8 cellular contexts compared by ENCODE assay signal in the genomic region with DNA sequence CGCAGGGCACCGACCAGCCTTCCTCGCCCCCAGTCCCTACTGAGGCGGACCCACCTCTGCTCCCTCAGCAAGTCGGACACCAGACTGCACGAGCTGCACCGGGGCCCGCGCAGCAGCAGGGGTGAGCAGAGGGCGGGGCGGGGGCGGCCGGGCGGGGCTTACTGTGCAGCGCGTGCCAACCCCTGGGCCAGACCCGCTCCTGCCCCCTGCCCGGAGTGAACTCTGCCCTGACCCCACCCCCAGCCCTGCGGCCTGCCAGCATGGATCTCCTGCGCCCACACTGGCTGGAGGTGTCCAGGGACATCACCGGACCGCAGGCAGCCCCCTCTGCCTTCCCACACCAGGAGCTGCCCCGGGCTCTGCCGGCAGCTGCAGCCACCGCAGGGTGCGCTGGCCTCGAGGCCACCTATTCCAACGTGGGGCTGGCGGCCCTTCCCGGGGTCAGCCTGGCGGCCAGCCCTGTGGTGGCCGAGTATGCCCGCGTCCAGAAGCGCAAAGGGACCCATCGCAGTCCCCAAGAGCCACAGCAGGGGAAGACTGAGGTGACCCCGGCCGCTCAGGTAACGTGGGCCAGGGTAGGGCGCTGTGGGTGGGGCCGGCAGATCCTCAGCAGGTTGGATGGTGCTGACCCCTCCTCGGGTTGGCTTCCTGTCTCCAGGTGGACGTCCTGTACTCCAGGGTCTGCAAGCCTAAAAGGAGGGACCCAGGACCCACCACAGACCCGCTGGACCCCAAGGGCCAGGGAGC. TPM values are rescaled to one million over a fixed set of nuclear protein-coding genes. Genes with fewer than 3 reads are reported as not detected.
DNase-seq lines count a peak whose midpoint lies in the region; ATAC-seq and TF ChIP-seq lines count a peak whose summit lies in the region.

No MANE protein-coding gene starts in this region.

- no peak overlapping the region for H2AFZ ChIP-seq in SK-N-SH (ENCODE audit: low read depth)

- CTCF ChIA-PET in SK-N-SH (lab: Yijun Ruan, JAX): interaction anchor here (1.1 to 1.4 kb wide), 3 partner anchors 13 to 33 kb away, joined by 3 to 4 read pairs (median 4); partner anchors contain the start of genes ARFRP1 and ZGPAT

- H4K20me1 ChIP-seq in SK-N-SH (ENCODE audit: insufficient read depth): peaks cover 13% of the 10 kb centered on the region

- intact Hi-C loops in CD14-positive monocyte (cut with micrococcal nuclease): loop anchor here (5.0 kb wide), 2 partner anchors 96 to 166 kb away; partner anchors contain the start of gene HELZ2 (in 1 of the 2)

- no peak overlapping the region for H3K4me2 ChIP-seq in SK-N-SH

- TF ChIP-seq CTCF in CD14-positive monocyte (IDR thresholded peaks at IDR 0.05) (no peak), mesothelial cell of epicardium (IDR thresholded peaks at IDR 0.05; ENCODE audit: unreplicated experiment) (no peak), SK-N-SH (IDR thresholded peaks at IDR 0.05) (no peak)

- DNase-seq in CD14-positive monocyte (ENCODE audit: low spot score): no peak
- DNase-seq in HT-29 (ENCODE audit: low spot score): peak; percentile 54
- DNase-seq in activated naive CD8-positive, alpha-beta T cell treated with anti-CD3 and anti-CD28 coated beads for 36 hours: peak; percentile 35
- no peak for DNase-seq in mesothelial cell of epicardium (ENCODE audit: low spot score in 2 of 2, unreplicated experiment in 2 of 2)
- no peak for DNase-seq in SK-N-SH
- DNase-seq in NCI-H2196 (lab: John Stamatoyannopoulos, UW; ENCODE audit: unreplicated experiment): no peak
- no peak for DNase-seq in NOMO-1 treated with dmso at 0.1 percent for 144 hours (lab: John Stamatoyannopoulos, UW; ENCODE audit: unreplicated experiment)

- 100% methylated on average over 3 of the region's 44 CpGs for WGBS in SK-N-SH (ENCODE audit: low lambda C conversion rate)

- H3F3A ChIP-seq in SK-N-SH (replicated peaks; ENCODE audit: insufficient read depth): peaks cover 9% of the 10 kb centered on the region

- peaks cover 0 to 4% (median 0%) of the 10 kb centered on the region in 7 donors for H3K9me3 Mint-ChIP-seq in CD14-positive monocyte
- H3K9me3 Mint-ChIP-seq in activated naive CD8-positive, alpha-beta T cell treated with anti-CD3 and anti-CD28 coated beads for 36 hours: no peaks in the 10 kb centered on the region
- H3K9me3 Mint-ChIP-seq in mesothelial cell of epicardium: no peaks in the 10 kb centered on the region

- H3K9me3 ChIP-seq in SK-N-SH: no peaks in the 10 kb centered on the region

- no peak for TF ChIP-seq RAD21 in SK-N-SH (IDR thresholded peaks at IDR 0.05; ENCODE audit: low read length)

- peaks cover 18% of the 10 kb centered on the region for H3K79me2 ChIP-seq in SK-N-SH (ENCODE audit: insufficient read depth)

- H3K4me3 Mint-ChIP-seq in CD14-positive monocyte (peak overlapping the region; percentile 35 to 37), mesothelial cell of epicardium (peak overlapping the region; percentile 37)
- peak overlapping the region; percentile 25 for H3K4me3 Mint-ChIP-seq in activated naive CD8-positive, alpha-beta T cell treated with anti-CD3 and anti-CD28 coated beads for 36 hours

- no peak overlapping the region for H3K9ac ChIP-seq in SK-N-SH

- no peak overlapping the region for H3K27ac ChIP-seq in SK-N-SH (ENCODE audit: low read depth in 2 of 2, low read length in 1 of 2)

- H3K4me1 ChIP-seq in SK-N-SH (ENCODE audit: control insufficient read depth in 1 of 2, insufficient read depth in 2 of 2, low read depth in 1 of 2, low read length in 1 of 2): peaks cover 0 to 14% of the 10 kb centered on the region in 2 experiments; a peak in 1 of 4 replicates

- H3K4me3 ChIP-seq in SK-N-SH (ENCODE audit: low read depth in 2 of 2, low read length in 1 of 2): no peak overlapping the region

- POLR2A ChIA-PET in SK-N-SH (lab: Yijun Ruan, JAX): interaction anchor here (1.1 to 1.2 kb wide), 2 partner anchors 15 to 30 kb away, joined by 3 to 4 read pairs; partner anchors contain the start of genes ARFRP1 and ZGPAT

- H3K36me3 Mint-ChIP-seq in CD14-positive monocyte (peaks cover under 1 to 30% of the 10 kb centered on the region in 2 donors), mesothelial cell of epicardium (peaks cover 14% of the 10 kb centered on the region)
- H3K36me3 Mint-ChIP-seq in activated naive CD8-positive, alpha-beta T cell treated with anti-CD3 and anti-CD28 coated beads for 36 hours: peaks cover 8% of the 10 kb centered on the region

- H3K27me3 Mint-ChIP-seq in CD14-positive monocyte (ENCODE audit: low read depth in 3 of 3): peaks cover 17 to 37% (median 25%) of the 10 kb centered on the region in 3 donors
- H3K27me3 Mint-ChIP-seq in activated naive CD8-positive, alpha-beta T cell treated with anti-CD3 and anti-CD28 coated beads for 36 hours: no peaks in the 10 kb centered on the region
- peaks cover 7% of the 10 kb centered on the region for H3K27me3 Mint-ChIP-seq in mesothelial cell of epicardium (ENCODE audit: low read depth)

- H3K36me3 ChIP-seq in SK-N-SH (replicated peaks in 1 of 2; ENCODE audit: control insufficient read depth in 1 of 2, insufficient read depth in 2 of 2, low read length in 1 of 2): peaks cover under 1 to 32% of the 10 kb centered on the region in 2 experiments

- ATAC-seq in HG03460 (IDR thresholded peaks at IDR 0.05; ENCODE audit: unreplicated experiment): no peak

- H3K27ac Mint-ChIP-seq in CD14-positive monocyte (no peak overlapping the region), mesothelial cell of epicardium (no peak overlapping the region)
- H3K27ac Mint-ChIP-seq in activated naive CD8-positive, alpha-beta T cell treated with anti-CD3 and anti-CD28 coated beads for 36 hours: no peak overlapping the region

- H3K9me2 ChIP-seq in SK-N-SH: no peaks in the 10 kb centered on the region

- no peak for TF ChIP-seq EP300 in SK-N-SH (IDR thresholded peaks at IDR 0.05; ENCODE audit: borderline replicate concordance in 1 of 2, low read depth in 1 of 2, low read length in 1 of 2)

- H3K27me3 ChIP-seq in SK-N-SH (ENCODE audit: insufficient read depth): no peaks in the 10 kb centered on the region

- H3K4me1 Mint-ChIP-seq in CD14-positive monocyte (peaks cover 21% of the 10 kb centered on the region), mesothelial cell of epicardium (no peaks in the 10 kb centered on the region)
- peaks cover 23% of the 10 kb centered on the region for H3K4me1 Mint-ChIP-seq in activated naive CD8-positive, alpha-beta T cell treated with anti-CD3 and anti-CD28 coated beads for 36 hours

TF ChIP-seq in SK-N-SH, 30 proteins besides CTCF, POLR2A, EP300 and RAD21 (continues in another document):
- TF ChIP-seq IRF3 (IDR thresholded peaks at IDR 0.05; ENCODE audit: low read depth, low read length): no peak
- no peak for TF ChIP-seq RXRA (IDR thresholded peaks at IDR 0.05; ENCODE audit: borderline replicate concordance, low read depth)
- TF ChIP-seq YY1 (IDR thresholded peaks at IDR 0.05; ENCODE audit: low read depth): no peak
- no peak for TF ChIP-seq POLR2AphosphoS5 (IDR thresholded peaks at IDR 0.05; ENCODE audit: low read depth, low read length)

RNA-seq across cellular contexts. Expression of gene SLC2A4RG, which starts 1.5 kb away (rescaled TPM):
- polyA plus RNA-seq in CD14-positive monocyte (1 to 10 TPM in 1 of 2 donors, under 1 TPM in 1; 0.46 to 1.5 TPM), SK-N-SH (2012; rRNA removed) (75.5 and 90.9 TPM in 2 replicates)
- 200 and 229 TPM in 2 replicates for total RNA-seq in HT-29 (2014; rRNA removed; shearing (Covaris generic))
- 10 to 100 TPM; 25.7 to 29.3 TPM for total RNA-seq in activated naive CD8-positive, alpha-beta T cell treated with anti-CD3 and anti-CD28 coated beads for 36 hours
- total RNA-seq in mesothelial cell of epicardium: 114 to 122 TPM (median 122 TPM) in 3 replicates
- 31.3 and 46.7 TPM in 2 replicates for polyA plus RNA-seq in SK-N-SH (2012; cell fraction: cytosol; rRNA removed)
- 338 and 518 TPM in 2 replicates for polyA plus RNA-seq in SK-N-SH (2012; cell fraction: nucleus; rRNA removed)

RNA-seq across cellular contexts. Expression of gene LIME1, which starts 1.6 kb away (rescaled TPM):
- polyA plus RNA-seq in CD14-positive monocyte (under 1 TPM; 0.39 to 0.62 TPM), SK-N-SH (2012; rRNA removed) (10.9 and 12.3 TPM in 2 replicates)
- total RNA-seq in HT-29 (2014; rRNA removed; shearing (Covaris generic)): 267 and 295 TPM in 2 replicates
- total RNA-seq in activated naive CD8-positive, alpha-beta T cell treated with anti-CD3 and anti-CD28 coated beads for 36 hours: 10 to 100 TPM in 1 of 2 experiments, 1 to 10 TPM in 1; 9.3 to 12.2 TPM
- 13.8 to 18.4 TPM (median 16.5 TPM) in 3 replicates for total RNA-seq in mesothelial cell of epicardium
- 1.0 and 2.1 TPM in 2 replicates for polyA plus RNA-seq in SK-N-SH (2012; cell fraction: cytosol; rRNA removed)
- polyA plus RNA-seq in SK-N-SH (2012; cell fraction: nucleus; rRNA removed): 118 and 180 TPM in 2 replicates

RNA-seq across cellular contexts. Expression of gene ZGPAT, which starts 30.3 kb away (rescaled TPM):
- polyA plus RNA-seq in CD14-positive monocyte (10 to 100 TPM; 24.2 to 28.3 TPM), SK-N-SH (2012; rRNA removed) (33.7 and 36.8 TPM in 2 replicates)
- 52.1 and 68.6 TPM in 2 replicates for total RNA-seq in HT-29 (2014; rRNA removed; shearing (Covaris generic))
- total RNA-seq in activated naive CD8-positive, alpha-beta T cell treated with anti-CD3 and anti-CD28 coated beads for 36 hours: 10 to 100 TPM; 22.0 to 22.1 TPM
- 31.3 to 36.6 TPM (median 34.6 TPM) in 3 replicates for total RNA-seq in mesothelial cell of epicardium
- polyA plus RNA-seq in SK-N-SH (2012; cell fraction: cytosol; rRNA removed): 9.8 and 14.3 TPM in 2 replicates
- 152 and 206 TPM in 2 replicates for polyA plus RNA-seq in SK-N-SH (2012; cell fraction: nucleus; rRNA removed)

RNA-seq across cellular contexts. Expression of gene ARFRP1, which starts 30.3 kb away (rescaled TPM):
- polyA plus RNA-seq in CD14-positive monocyte (10 to 100 TPM; 18.2 to 20.7 TPM), SK-N-SH (2012; rRNA removed) (65.4 and 72.8 TPM in 2 replicates)
- 82.0 and 86.1 TPM in 2 replicates for total RNA-seq in HT-29 (2014; rRNA removed; shearing (Covaris generic))
- total RNA-seq in activated naive CD8-positive, alpha-beta T cell treated with anti-CD3 and anti-CD28 coated beads for 36 hours: 10 to 100 TPM; 49.5 to 50.1 TPM
- 45.3 to 47.2 TPM (median 46.1 TPM) in 3 replicates for total RNA-seq in mesothelial cell of epicardium
- polyA plus RNA-seq in SK-N-SH (2012; cell fraction: cytosol; rRNA removed): 47.9 and 57.4 TPM in 2 replicates
- 132 and 145 TPM in 2 replicates for polyA plus RNA-seq in SK-N-SH (2012; cell fraction: nucleus; rRNA removed)

RNA-seq across cellular contexts. Expression of gene TNFRSF6B, which starts 41.7 kb away (rescaled TPM):
- polyA plus RNA-seq in CD14-positive monocyte: not detected
- 4.1 and 4.9 TPM in 2 replicates for total RNA-seq in HT-29 (2014; rRNA removed; shearing (Covaris generic))
- not detected for total RNA-seq in activated naive CD8-positive, alpha-beta T cell treated with anti-CD3 and anti-CD28 coated beads for 36 hours
- 1.6 TPM in 1 of 3 replicates, not detected in the others for total RNA-seq in mesothelial cell of epicardium
- 8.2 and 9.4 TPM in 2 replicates for polyA plus RNA-seq in SK-N-SH (2012; rRNA removed)
- polyA plus RNA-seq in SK-N-SH (2012; cell fraction: cytosol; rRNA removed): 3.6 and 6.1 TPM in 2 replicates
- 18.3 and 28.9 TPM in 2 replicates for polyA plus RNA-seq in SK-N-SH (2012; cell fraction: nucleus; rRNA removed)

Comparison
In these comparisons a context has a peak if more than half of its experiments do, and no peak if none do; other contexts are left out.
1. DNase-seq: peak in HT-29 (single experiment) and activated naive CD8-positive, alpha-beta T cell treated with anti-CD3 and anti-CD28 coated beads for 36 hours (single experiment); none in CD14-positive monocyte (single experiment), mesothelial cell of epicardium (0 of 2), SK-N-SH (single experiment), NCI-H2196 (single experiment) and NOMO-1 treated with dmso at 0.1 percent for 144 hours (single experiment).
2. RNA of gene LIME1, which starts 1.6 kb away (total RNA-seq): 267 to 295 TPM in HT-29; 13.8 to 18.4 TPM in mesothelial cell of epicardium and 9.3 to 12.2 TPM in activated naive CD8-positive, alpha-beta T cell treated with anti-CD3 and anti-CD28 coated beads for 36 hours; every median in the first group is over 10 times any median in the second.
3. Peak in every context shown above with its lines, with median percentiles within 50 percentile points of each other: H3K4me3 Mint-ChIP-seq.